In genomic region chr12:88015825-88016224, GRCh38 we compare ENCODE assay signal across 21 cellular contexts. TPM values are rescaled to one million over a fixed set of nuclear protein-coding genes. Genes with fewer than 3 reads are reported as not detected.
DNase-seq lines count a peak whose midpoint lies in the region; ATAC-seq and TF ChIP-seq lines count a peak whose summit lies in the region.
"Had no signal": no experiment of that assay in that cellular context is flagged by ENCODE, and none has a peak within 500 bp of the region (broad histone marks: within the 10 kb centered on the region; RNA-seq: fewer than 3 reads in every experiment).

No MANE protein-coding gene starts in this region.

- H3K4me1 ChIP-seq in BE2C: no peaks in the 10 kb centered on the region; the same call in 1 of the 2 replicates
- H3K4me1 ChIP-seq: A549 had no signal

- H3K4me3 ChIP-seq in BE2C (ENCODE audit: low read depth, low read length): no peak overlapping the region
- H3K4me3 ChIP-seq: A549, GM23248 had no signal

- no peak; the same call in 2 of the 3 replicates for ATAC-seq in SK-N-SH treated with all-trans-retinoic acid at 6 μM for 48 hours
- ATAC-seq: A549 had no signal

- DNase-seq in NCI-H146 (lab: John Stamatoyannopoulos, UW) (peak; percentile 9), NCI-H146 treated with DMSO at 0.1 percent for 48 hours (lab: John Stamatoyannopoulos, UW; ENCODE audit: unreplicated experiment) (no peak), BE2C (peak; percentile 43), mucosa of gallbladder (ENCODE audit: low spot score) (no peak), KG1 (lab: John Stamatoyannopoulos, UW) (no peak)
- DNase-seq: 8988T; ACHN; AML-193; C1 segment of cervical spinal cord; Calu3; CD4-positive, alpha-beta memory T cell; COR-L47; DMS53; DND-41; H7; HCEC 1CT had no signal

- TF ChIP-seq CTCF in BE2C (IDR thresholded peaks at IDR 0.05; ENCODE audit: low read depth, low read length): no peak

- H3K9me3 ChIP-seq in BE2C: no peaks in the 10 kb centered on the region

- H3K36me3 ChIP-seq in BE2C: no peaks in the 10 kb centered on the region

- no peaks in the 10 kb centered on the region for H3K27me3 ChIP-seq in BE2C

TF ChIP-seq in SK-N-SH treated with all-trans-retinoic acid at 6 μM for 48 hours, 23 proteins besides CTCF, POLR2A, EP300 and RAD21:
- TF ChIP-seq ISL1 (CRISPR knock-in tag; IDR thresholded peaks at IDR 0.05) (peak; percentile 84), OSR1 (CRISPR knock-in tag; IDR thresholded peaks at IDR 0.05) (no peak), TCF4 (CRISPR knock-in tag; IDR thresholded peaks at IDR 0.05; ENCODE audit: borderline replicate concordance) (peak; percentile 27; the same call in 1 of the 2 replicates)

RNA-seq across cellular contexts. Expression of gene C12orf50, which starts 13.4 kb away (rescaled TPM):
- 5.5 TPM for polyA plus RNA-seq in BE2C (2012; ENCODE audit: insufficient read depth, insufficient read length, low read depth)
- 0.12 TPM for total RNA-seq in mucosa of gallbladder
- total RNA-seq: GM23248, H1, H7 had no signal
- polyA plus RNA-seq: BJ; CD4-positive, alpha-beta memory T cell; GM23248; H1 had no signal

Comparison
In these comparisons a context has a peak if more than half of its experiments do, and no peak if none do; other contexts are left out.
1. DNase-seq: peak in NCI-H146 (single experiment) and BE2C (single experiment); none in NCI-H146 treated with DMSO at 0.1 percent for 48 hours (single experiment), mucosa of gallbladder (single experiment) and KG1 (single experiment).